In the genomic region with DNA sequence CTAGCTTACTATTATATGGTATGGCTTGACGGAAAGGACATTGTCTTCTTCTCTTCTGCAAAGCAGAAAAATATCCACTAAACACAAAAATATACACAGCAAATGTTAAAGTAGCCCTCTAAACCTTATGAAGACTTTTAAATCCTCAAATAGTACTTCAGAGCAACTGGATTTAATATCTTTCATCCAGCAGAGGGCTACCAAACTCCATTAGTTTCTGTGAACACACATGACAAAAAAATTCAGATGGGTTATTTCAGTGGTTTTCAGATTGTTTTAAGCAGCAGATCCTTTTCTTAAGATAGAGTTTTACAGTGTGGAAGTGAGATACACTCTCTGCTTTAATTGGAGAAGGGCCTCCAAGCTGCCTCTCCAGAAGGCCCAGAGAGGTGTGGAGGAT, we compare ENCODE assay signal across 9 cellular contexts. TPM values are rescaled to one million over a fixed set of nuclear protein-coding genes. Genes with fewer than 3 reads are reported as not detected.
DNase-seq lines count a peak whose midpoint lies in the region; ATAC-seq and TF ChIP-seq lines count a peak whose summit lies in the region.
"Had no signal": no experiment of that assay in that cellular context is flagged by ENCODE, and none has a peak within 500 bp of the region (broad histone marks: within the 10 kb centered on the region; RNA-seq: fewer than 3 reads in every experiment).

No MANE protein-coding gene starts in this region.

- TF ChIP-seq RAD21 in liver (IDR thresholded peaks at IDR 0.05), result peak; percentile 90 to 91

- POLR2A ChIA-PET in activated CD4-positive, alpha-beta T cell treated with anti-CD3 and anti-CD28 coated beads, Interleukin-2, amount 10 ng/mL, durations not matched to agents 7 days and 5 days (lab: Charles Lee), result no interaction called here

- peaks cover 2% of the 10 kb centered on the region for H3K27me3 Mint-ChIP-seq in activated CD4-positive, alpha-beta T cell treated with anti-CD3 and anti-CD28 coated beads, Interleukin-2, amount 10 ng/mL, durations not matched to agents 7 days and 5 days

- H3K4me1 ChIP-seq in liver (ENCODE audit: control insufficient read depth in 4 of 4, insufficient read depth in 4 of 4, low read length in 3 of 4), result peaks cover 0 to 18% (median 6%) of the 10 kb centered on the region in 4 donors

- in situ Hi-C loops in astrocyte of the cerebellum (cut with HindIII; ENCODE audit: low sequenced_read_pairs), result no loop called here

- ATAC-seq in GM19395 (IDR thresholded peaks at IDR 0.05; ENCODE audit: unreplicated experiment) (no peak), HG02870 (IDR thresholded peaks at IDR 0.05; ENCODE audit: unreplicated experiment) (no peak)

- no peaks in the 10 kb centered on the region for H3K27me3 ChIP-seq in liver (ENCODE audit: control insufficient read depth in 4 of 4, insufficient read depth in 4 of 4, low read length in 3 of 4)

- H3K9ac ChIP-seq in liver (ENCODE audit: low read depth in 1 of 2, low read length in 2 of 2), result no peak overlapping the region

- WGBS in liver, result 51% methylated on average over 1 of the region's 1 CpG

- H3K27ac ChIP-seq in liver (ENCODE audit: low read depth in 1 of 2, low read length in 2 of 2), result no peak overlapping the region

- no peaks in the 10 kb centered on the region for H3K9me3 Mint-ChIP-seq in activated CD4-positive, alpha-beta T cell treated with anti-CD3 and anti-CD28 coated beads, Interleukin-2, amount 10 ng/mL, durations not matched to agents 7 days and 5 days

- peak; percentile 29 for TF ChIP-seq CTCF in astrocyte of the cerebellum (IDR thresholded peaks at IDR 0.05; ENCODE audit: low read depth, low read length, missing control alignments)
- TF ChIP-seq CTCF in liver (IDR thresholded peaks at IDR 0.05; ENCODE audit: low read depth, low read length, missing input control), result peak; percentile 59

- H3K36me3 Mint-ChIP-seq in activated CD4-positive, alpha-beta T cell treated with anti-CD3 and anti-CD28 coated beads, Interleukin-2, amount 10 ng/mL, durations not matched to agents 7 days and 5 days (ENCODE audit: low read depth), result no peaks in the 10 kb centered on the region
- H3K36me3 Mint-ChIP-seq: activated naive CD8-positive, alpha-beta T cell had no signal

- DNase-seq in Ammon's horn (ENCODE audit: low spot score) (peak; percentile 65), astrocyte of the cerebellum (ENCODE audit: low read depth) (peak; percentile 37), LoVo (ENCODE audit: low spot score) (no peak)
- peak; percentile 5 for DNase-seq in Jurkat, Clone E6-1 (ENCODE audit: low read depth, low spot score)
- no peak for DNase-seq in activated CD4-positive, alpha-beta T cell treated with anti-CD3 and anti-CD28 coated beads, Interleukin-2, amount 10 ng/mL, durations not matched to agents 7 days and 5 days

- no peaks in the 10 kb centered on the region for H3K9me3 ChIP-seq in liver (ENCODE audit: control insufficient read depth in 4 of 4, low read length in 3 of 4)

- H3K4me3 ChIP-seq in Jurkat, Clone E6-1 (ENCODE audit: low read length), result no peak overlapping the region
- H3K4me3 ChIP-seq in astrocyte of the cerebellum (ENCODE audit: low read depth, low read length) (no peak overlapping the region), liver (ENCODE audit: low read depth in 1 of 3, low read length in 3 of 3) (no peak overlapping the region)

- no peak overlapping the region for H3K27ac Mint-ChIP-seq in activated CD4-positive, alpha-beta T cell treated with anti-CD3 and anti-CD28 coated beads, Interleukin-2, amount 10 ng/mL, durations not matched to agents 7 days and 5 days
- H3K27ac Mint-ChIP-seq: activated naive CD8-positive, alpha-beta T cell had no signal

- no peaks in the 10 kb centered on the region for H3K4me1 Mint-ChIP-seq in activated CD4-positive, alpha-beta T cell treated with anti-CD3 and anti-CD28 coated beads, Interleukin-2, amount 10 ng/mL, durations not matched to agents 7 days and 5 days

- H3K36me3 ChIP-seq in liver (ENCODE audit: control insufficient read depth in 4 of 4, insufficient read depth in 3 of 4, low read depth in 1 of 4, low read length in 3 of 4), result no peaks in the 10 kb centered on the region

- CTCF ChIA-PET in activated CD4-positive, alpha-beta T cell treated with anti-CD3 and anti-CD28 coated beads, Interleukin-2, amount 10 ng/mL, durations not matched to agents 7 days and 5 days (lab: Charles Lee), result no interaction called here

- no peak overlapping the region for H3K4me3 Mint-ChIP-seq in activated CD4-positive, alpha-beta T cell treated with anti-CD3 and anti-CD28 coated beads, Interleukin-2, amount 10 ng/mL, durations not matched to agents 7 days and 5 days
- H3K4me3 Mint-ChIP-seq: activated naive CD8-positive, alpha-beta T cell had no signal

TF ChIP-seq in liver, 16 proteins besides CTCF, POLR2A, EP300 and RAD21:
- TF ChIP-seq, protein P1, sequence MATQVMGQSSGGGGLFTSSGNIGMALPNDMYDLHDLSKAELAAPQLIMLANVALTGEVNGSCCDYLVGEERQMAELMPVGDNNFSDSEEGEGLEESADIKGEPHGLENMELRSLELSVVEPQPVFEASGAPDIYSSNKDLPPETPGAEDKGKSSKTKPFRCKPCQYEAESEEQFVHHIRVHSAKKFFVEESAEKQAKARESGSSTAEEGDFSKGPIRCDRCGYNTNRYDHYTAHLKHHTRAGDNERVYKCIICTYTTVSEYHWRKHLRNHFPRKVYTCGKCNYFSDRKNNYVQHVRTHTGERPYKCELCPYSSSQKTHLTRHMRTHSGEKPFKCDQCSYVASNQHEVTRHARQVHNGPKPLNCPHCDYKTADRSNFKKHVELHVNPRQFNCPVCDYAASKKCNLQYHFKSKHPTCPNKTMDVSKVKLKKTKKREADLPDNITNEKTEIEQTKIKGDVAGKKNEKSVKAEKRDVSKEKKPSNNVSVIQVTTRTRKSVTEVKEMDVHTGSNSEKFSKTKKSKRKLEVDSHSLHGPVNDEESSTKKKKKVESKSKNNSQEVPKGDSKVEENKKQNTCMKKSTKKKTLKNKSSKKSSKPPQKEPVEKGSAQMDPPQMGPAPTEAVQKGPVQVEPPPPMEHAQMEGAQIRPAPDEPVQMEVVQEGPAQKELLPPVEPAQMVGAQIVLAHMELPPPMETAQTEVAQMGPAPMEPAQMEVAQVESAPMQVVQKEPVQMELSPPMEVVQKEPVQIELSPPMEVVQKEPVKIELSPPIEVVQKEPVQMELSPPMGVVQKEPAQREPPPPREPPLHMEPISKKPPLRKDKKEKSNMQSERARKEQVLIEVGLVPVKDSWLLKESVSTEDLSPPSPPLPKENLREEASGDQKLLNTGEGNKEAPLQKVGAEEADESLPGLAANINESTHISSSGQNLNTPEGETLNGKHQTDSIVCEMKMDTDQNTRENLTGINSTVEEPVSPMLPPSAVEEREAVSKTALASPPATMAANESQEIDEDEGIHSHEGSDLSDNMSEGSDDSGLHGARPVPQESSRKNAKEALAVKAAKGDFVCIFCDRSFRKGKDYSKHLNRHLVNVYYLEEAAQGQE (IDR thresholded peaks at IDR 0.05), result no peak
- TF ChIP-seq, protein P2, sequence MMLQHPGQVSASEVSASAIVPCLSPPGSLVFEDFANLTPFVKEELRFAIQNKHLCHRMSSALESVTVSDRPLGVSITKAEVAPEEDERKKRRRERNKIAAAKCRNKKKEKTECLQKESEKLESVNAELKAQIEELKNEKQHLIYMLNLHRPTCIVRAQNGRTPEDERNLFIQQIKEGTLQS (IDR thresholded peaks at IDR 0.05), result no peak
- TF ChIP-seq YY1 (IDR thresholded peaks at IDR 0.05) (no peak), HNF4A (conservative IDR thresholded peaks at IDR 0.05) (no peak), FOXA1 (IDR thresholded peaks at IDR 0.05) (no peak), FOXA2 (IDR thresholded peaks at IDR 0.05) (no peak), HNF4G (IDR thresholded peaks at IDR 0.05) (no peak), EGR1 (IDR thresholded peaks at IDR 0.05; ENCODE audit: low read depth in 2 of 2) (no peak), NR2F2 (IDR thresholded peaks at IDR 0.05) (no peak), SP1 (IDR thresholded peaks at IDR 0.05) (no peak), JUND (IDR thresholded peaks at IDR 0.05) (no peak), TAF1 (conservative IDR thresholded peaks at IDR 0.05) (no peak), GABPA (IDR thresholded peaks at IDR 0.05 in 1 of 2, conservative IDR thresholded peaks at IDR 0.05 in 1 of 2) (no peak), RXRA (IDR thresholded peaks at IDR 0.05) (no peak), ZBTB33 (IDR thresholded peaks at IDR 0.05) (no peak)
- TF ChIP-seq, protein P3, sequence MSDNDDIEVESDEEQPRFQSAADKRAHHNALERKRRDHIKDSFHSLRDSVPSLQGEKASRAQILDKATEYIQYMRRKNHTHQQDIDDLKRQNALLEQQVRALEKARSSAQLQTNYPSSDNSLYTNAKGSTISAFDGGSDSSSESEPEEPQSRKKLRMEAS (IDR thresholded peaks at IDR 0.05), result no peak

RNA-seq across cellular contexts. Expression of gene ANK2, which starts 56.6 kb away (rescaled TPM):
- 1.7 TPM for polyA plus RNA-seq in Jurkat, Clone E6-1 (2012; ENCODE audit: insufficient read depth, insufficient read length)
- 1 to 10 TPM; 1.6 to 2.2 TPM for total RNA-seq in liver
- polyA plus RNA-seq in liver, result under 1 TPM; 0.32 to 0.44 TPM
- under 1 TPM; 0.42 to 0.67 TPM for total RNA-seq in activated CD4-positive, alpha-beta T cell treated with anti-CD3 and anti-CD28 coated beads, Interleukin-2, amount 10 ng/mL, durations not matched to agents 7 days and 5 days

Comparison
In these comparisons a context has a peak if more than half of its experiments do, and no peak if none do; other contexts are left out.
1. DNase-seq: peak in Ammon's horn (single experiment), Jurkat, Clone E6-1 (single experiment) and astrocyte of the cerebellum (single experiment); none in activated CD4-positive, alpha-beta T cell treated with anti-CD3 and anti-CD28 coated beads, Interleukin-2, amount 10 ng/mL, durations not matched to agents 7 days and 5 days (single experiment) and LoVo (single experiment).